Comparison of ENCODE assay signal across 13 cellular contexts in genomic region chr2:18455256-18455862, GRCh38.
DNase-seq lines count a peak whose midpoint lies in the region; ATAC-seq and TF ChIP-seq lines count a peak whose summit lies in the region.
"Had no signal": no experiment of that assay in that cellular context is flagged by ENCODE, and none has a peak within 500 bp of the region (broad histone marks: within the 10 kb centered on the region; RNA-seq: fewer than 3 reads in every experiment).

No MANE protein-coding gene starts in this region.

- no peak overlapping the region for H3K4me2 ChIP-seq in mesendoderm (ENCODE audit: low read length)

- no peak for ATAC-seq in HG02840 (IDR thresholded peaks at IDR 0.05; ENCODE audit: low FRiP score, unreplicated experiment)
- ATAC-seq in natural killer cell treated with Interleukin-12 subunit alpha and Interleukin-12 subunit beta and Interleukin-15 and Interleukin-18, amount 100 ng/mL, for 72 hours = no peak

- peak overlapping the region; percentile 6 for H3K27ac Mint-ChIP-seq in endodermal cell
- H3K27ac Mint-ChIP-seq in natural killer cell treated with Interleukin-12 subunit alpha and Interleukin-12 subunit beta and Interleukin-15 and Interleukin-18, amount 100 ng/mL, for 72 hours = no peak overlapping the region

- H3K9me3 ChIP-seq in endodermal cell (ENCODE audit: control insufficient read depth, low read length) = no peaks in the 10 kb centered on the region

- peak; percentile 91 for DNase-seq in AG10803 (ENCODE audit: low read depth)
- no peak for DNase-seq in LNCaP clone FGC (ENCODE audit: low read depth)
- peak; percentile 79 for DNase-seq in endodermal cell
- DNase-seq in mesendoderm = peak; percentile 40
- no peak for DNase-seq in NCI-H187 treated with DMSO at 0.1 percent for 48 hours (lab: John Stamatoyannopoulos, UW)
- no peak for DNase-seq in natural killer cell treated with Interleukin-12 subunit alpha and Interleukin-12 subunit beta and Interleukin-15 and Interleukin-18, amount 100 ng/mL, for 72 hours (ENCODE audit: low spot score)
- no peak for DNase-seq in GM20000 (ENCODE audit: low spot score)
- DNase-seq: activated CD4-positive, alpha-beta T cell treated with anti-CD3 and anti-CD28 coated beads for 4 hours; effector CD4-positive, alpha-beta T cell; GF-D8; NCI-H1436 treated with DMSO at 0.1 percent for 48 hours; stimulated activated naive CD4-positive, alpha-beta T cell treated with Interleukin-2 at 50 U/mL for 16 hours had no signal

- H3K9ac ChIP-seq in endodermal cell (ENCODE audit: extremely low read depth, low read length, poor library complexity, severe bottlenecking) = no peak overlapping the region
- no peak overlapping the region for H3K9ac ChIP-seq in mesendoderm (ENCODE audit: low read length)

- H3K27me3 Mint-ChIP-seq in endodermal cell (ENCODE audit: insufficient read depth) = no peaks in the 10 kb centered on the region
- peaks cover 7 to 20% of the 10 kb centered on the region in 2 donors for H3K27me3 Mint-ChIP-seq in natural killer cell treated with Interleukin-12 subunit alpha and Interleukin-12 subunit beta and Interleukin-15 and Interleukin-18, amount 100 ng/mL, for 72 hours

- 83 to 100% methylated on average over 2 to 5 of the region's 5 CpGs for WGBS in endodermal cell (ENCODE audit: insufficient coverage in 1 of 2, insufficient read length in 1 of 2), 2 experiments
- no CpG with 5 or more reads among the region's 5 CpGs for WGBS in mesendoderm (ENCODE audit: extremely low coverage, insufficient coverage, low lambda C conversion rate)

- H4K8ac ChIP-seq in mesendoderm (ENCODE audit: low read depth, low read length) = no peak overlapping the region

- H3K4me3 ChIP-seq in AG10803 (ENCODE audit: low read length) = peak overlapping the region; percentile 5; the same call in 1 of the 2 replicates
- no peak overlapping the region for H3K4me3 ChIP-seq in LNCaP clone FGC (ENCODE audit: low read depth, low read length)
- no peak overlapping the region for H3K4me3 ChIP-seq in endodermal cell (ENCODE audit: low read length)
- H3K4me3 ChIP-seq in mesendoderm (ENCODE audit: low read length) = no peak overlapping the region

- peaks cover 2% of the 10 kb centered on the region for H3K9me3 Mint-ChIP-seq in endodermal cell
- no peaks in the 10 kb centered on the region for H3K9me3 Mint-ChIP-seq in natural killer cell treated with Interleukin-12 subunit alpha and Interleukin-12 subunit beta and Interleukin-15 and Interleukin-18, amount 100 ng/mL, for 72 hours

- no peak overlapping the region for H3K27ac ChIP-seq in endodermal cell (ENCODE audit: low read depth, low read length)
- H3K27ac ChIP-seq in mesendoderm (ENCODE audit: low read depth, low read length) = no peak overlapping the region

- H2AK5ac ChIP-seq in mesendoderm (ENCODE audit: low read length) = no peak overlapping the region

- H2BK5ac ChIP-seq in mesendoderm (ENCODE audit: low read length) = no peak overlapping the region

- H4K5ac ChIP-seq in mesendoderm (ENCODE audit: low read length) = no peak overlapping the region

- peak; percentile 51 for TF ChIP-seq CTCF in AG10803 (conservative IDR thresholded peaks at IDR 0.05; ENCODE audit: low read length)
- TF ChIP-seq CTCF in LNCaP clone FGC (IDR thresholded peaks at IDR 0.05; ENCODE audit: control insufficient read depth, extremely low read depth, insufficient read depth) = peak; percentile 44
- peak; percentile 79 for TF ChIP-seq CTCF in endodermal cell (conservative IDR thresholded peaks at IDR 0.05)
- TF ChIP-seq CTCF in GM20000 (IDR thresholded peaks at IDR 0.05; ENCODE audit: extremely low read depth, missing control alignments) = no peak

- no peaks in the 10 kb centered on the region for H3K36me3 ChIP-seq in endodermal cell (ENCODE audit: control insufficient read depth, insufficient read depth, low read length)
- no peaks in the 10 kb centered on the region for H3K36me3 ChIP-seq in mesendoderm (ENCODE audit: control insufficient read depth, insufficient read depth, low read length)

- H3K23ac ChIP-seq in mesendoderm (ENCODE audit: low read length) = no peak overlapping the region

- H3K4me1 Mint-ChIP-seq in endodermal cell = peaks cover 24% of the 10 kb centered on the region
- no peaks in the 10 kb centered on the region for H3K4me1 Mint-ChIP-seq in natural killer cell treated with Interleukin-12 subunit alpha and Interleukin-12 subunit beta and Interleukin-15 and Interleukin-18, amount 100 ng/mL, for 72 hours (ENCODE audit: low read depth in 2 of 2)

- H3K4ac ChIP-seq in mesendoderm (ENCODE audit: low read depth, low read length) = no peak overlapping the region

- no peaks in the 10 kb centered on the region for H3K79me1 ChIP-seq in mesendoderm (ENCODE audit: low read length)

- H3K4me3 Mint-ChIP-seq in endodermal cell = no peak overlapping the region
- H3K4me3 Mint-ChIP-seq in natural killer cell treated with Interleukin-12 subunit alpha and Interleukin-12 subunit beta and Interleukin-15 and Interleukin-18, amount 100 ng/mL, for 72 hours = no peak overlapping the region

- no peaks in the 10 kb centered on the region for H3K4me1 ChIP-seq in endodermal cell (ENCODE audit: control insufficient read depth, insufficient read depth, low read length)
- no peaks in the 10 kb centered on the region for H3K4me1 ChIP-seq in mesendoderm (ENCODE audit: control insufficient read depth, low read depth, low read length)

- H3K56ac ChIP-seq in mesendoderm (ENCODE audit: low read length) = no peak overlapping the region

- H3K36me3 Mint-ChIP-seq in endodermal cell (ENCODE audit: low read depth) = no peaks in the 10 kb centered on the region
- no peaks in the 10 kb centered on the region for H3K36me3 Mint-ChIP-seq in natural killer cell treated with Interleukin-12 subunit alpha and Interleukin-12 subunit beta and Interleukin-15 and Interleukin-18, amount 100 ng/mL, for 72 hours

- H2BK15ac ChIP-seq in mesendoderm (replicated peaks; ENCODE audit: low read depth) = no peak overlapping the region

- H3K79me2 ChIP-seq in mesendoderm (ENCODE audit: control insufficient read depth, insufficient read depth, low read length) = no peaks in the 10 kb centered on the region

- H3K27me3 ChIP-seq in endodermal cell (ENCODE audit: control insufficient read depth, insufficient read depth, low read length, poor library complexity, severe bottlenecking) (no peaks in the 10 kb centered on the region), mesendoderm (ENCODE audit: insufficient read depth, low read length, poor library complexity) (no peaks in the 10 kb centered on the region)

- no peak overlapping the region for H3K18ac ChIP-seq in mesendoderm (ENCODE audit: low read length)

- no peak overlapping the region for H2BK120ac ChIP-seq in mesendoderm (ENCODE audit: low read depth, low read length)

Comparison
In these comparisons a context has a peak if more than half of its experiments do, and no peak if none do; other contexts are left out.
1. DNase-seq: peak in AG10803 (single experiment), endodermal cell (single experiment) and mesendoderm (single experiment); none in LNCaP clone FGC (single experiment), NCI-H187 treated with DMSO at 0.1 percent for 48 hours (single experiment), natural killer cell treated with Interleukin-12 subunit alpha and Interleukin-12 subunit beta and Interleukin-15 and Interleukin-18, amount 100 ng/mL, for 72 hours (single experiment) and GM20000 (single experiment).